In genomic region chr9:15333376-15333881, GRCh38 we compare ENCODE assay signal across 1 cellular context.
TF ChIP-seq lines count a peak whose summit lies in the region.

No MANE protein-coding gene starts in this region.

TF ChIP-seq in HepG2, 621 proteins besides CTCF, POLR2A, EP300 and RAD21 (continued from another document and continues in another):
- TF ChIP-seq, protein P1, sequence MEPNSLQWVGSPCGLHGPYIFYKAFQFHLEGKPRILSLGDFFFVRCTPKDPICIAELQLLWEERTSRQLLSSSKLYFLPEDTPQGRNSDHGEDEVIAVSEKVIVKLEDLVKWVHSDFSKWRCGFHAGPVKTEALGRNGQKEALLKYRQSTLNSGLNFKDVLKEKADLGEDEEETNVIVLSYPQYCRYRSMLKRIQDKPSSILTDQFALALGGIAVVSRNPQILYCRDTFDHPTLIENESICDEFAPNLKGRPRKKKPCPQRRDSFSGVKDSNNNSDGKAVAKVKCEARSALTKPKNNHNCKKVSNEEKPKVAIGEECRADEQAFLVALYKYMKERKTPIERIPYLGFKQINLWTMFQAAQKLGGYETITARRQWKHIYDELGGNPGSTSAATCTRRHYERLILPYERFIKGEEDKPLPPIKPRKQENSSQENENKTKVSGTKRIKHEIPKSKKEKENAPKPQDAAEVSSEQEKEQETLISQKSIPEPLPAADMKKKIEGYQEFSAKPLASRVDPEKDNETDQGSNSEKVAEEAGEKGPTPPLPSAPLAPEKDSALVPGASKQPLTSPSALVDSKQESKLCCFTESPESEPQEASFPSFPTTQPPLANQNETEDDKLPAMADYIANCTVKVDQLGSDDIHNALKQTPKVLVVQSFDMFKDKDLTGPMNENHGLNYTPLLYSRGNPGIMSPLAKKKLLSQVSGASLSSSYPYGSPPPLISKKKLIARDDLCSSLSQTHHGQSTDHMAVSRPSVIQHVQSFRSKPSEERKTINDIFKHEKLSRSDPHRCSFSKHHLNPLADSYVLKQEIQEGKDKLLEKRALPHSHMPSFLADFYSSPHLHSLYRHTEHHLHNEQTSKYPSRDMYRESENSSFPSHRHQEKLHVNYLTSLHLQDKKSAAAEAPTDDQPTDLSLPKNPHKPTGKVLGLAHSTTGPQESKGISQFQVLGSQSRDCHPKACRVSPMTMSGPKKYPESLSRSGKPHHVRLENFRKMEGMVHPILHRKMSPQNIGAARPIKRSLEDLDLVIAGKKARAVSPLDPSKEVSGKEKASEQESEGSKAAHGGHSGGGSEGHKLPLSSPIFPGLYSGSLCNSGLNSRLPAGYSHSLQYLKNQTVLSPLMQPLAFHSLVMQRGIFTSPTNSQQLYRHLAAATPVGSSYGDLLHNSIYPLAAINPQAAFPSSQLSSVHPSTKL (CRISPR knock-in tag; IDR thresholded peaks at IDR 0.05), result peak; percentile 92
- TF ChIP-seq ZNF260 (CRISPR knock-in tag; IDR thresholded peaks at IDR 0.05; ENCODE audit: borderline replicate concordance, low read depth) (no peak), ZNF10 (CRISPR knock-in tag; IDR thresholded peaks at IDR 0.05; ENCODE audit: borderline replicate concordance, low read depth) (no peak), ZNF761 (CRISPR knock-in tag; conservative IDR thresholded peaks at IDR 0.05) (no peak), ZNF34 (CRISPR knock-in tag; IDR thresholded peaks at IDR 0.05; ENCODE audit: borderline replicate concordance) (no peak), RBAK (CRISPR knock-in tag; IDR thresholded peaks at IDR 0.05) (no peak), PBX3 (CRISPR knock-in tag; IDR thresholded peaks at IDR 0.05; ENCODE audit: borderline replicate concordance) (no peak), ZBTB21 (CRISPR knock-in tag; IDR thresholded peaks at IDR 0.05) (no peak), ZSCAN20 (CRISPR knock-in tag; IDR thresholded peaks at IDR 0.05; ENCODE audit: borderline replicate concordance) (no peak), HNF1B (CRISPR knock-in tag; IDR thresholded peaks at IDR 0.05) (peak; percentile 60), ZNF569 (CRISPR knock-in tag; IDR thresholded peaks at IDR 0.05; ENCODE audit: borderline replicate concordance) (no peak), ZBTB49 (CRISPR knock-in tag; IDR thresholded peaks at IDR 0.05; ENCODE audit: borderline replicate concordance) (no peak), TRAFD1 (CRISPR knock-in tag; IDR thresholded peaks at IDR 0.05; ENCODE audit: borderline replicate concordance) (no peak), ZNF652 (CRISPR knock-in tag; IDR thresholded peaks at IDR 0.05; ENCODE audit: borderline replicate concordance, low read depth) (0 out of 2 replicates have a peak, but pooled peaks have one; percentile 14), GATAD2A (CRISPR knock-in tag; IDR thresholded peaks at IDR 0.05) (peak; percentile 90), MLXIP (CRISPR knock-in tag; IDR thresholded peaks at IDR 0.05; ENCODE audit: borderline replicate concordance) (no peak), NFE2L2 (IDR thresholded peaks at IDR 0.05; ENCODE audit: low read length) (no peak), ZNF562 (CRISPR knock-in tag; IDR thresholded peaks at IDR 0.05; ENCODE audit: borderline replicate concordance) (no peak), GATA4 (IDR thresholded peaks at IDR 0.05; ENCODE audit: borderline replicate concordance, low read depth) (peak; percentile 49; the same call in 1 of the 2 replicates), ZNF772 (CRISPR knock-in tag; IDR thresholded peaks at IDR 0.05) (no peak), SRSF1 (optimal IDR thresholded peaks at IDR 0.05; ENCODE audit: low read depth, low read length) (no peak), RAD51 (IDR thresholded peaks at IDR 0.05; ENCODE audit: borderline replicate concordance) (no peak), ZSCAN21 (CRISPR knock-in tag; IDR thresholded peaks at IDR 0.05; ENCODE audit: borderline replicate concordance) (no peak), ZNF337 (CRISPR knock-in tag; IDR thresholded peaks at IDR 0.05; ENCODE audit: borderline replicate concordance, low read depth) (no peak), TOE1 (CRISPR knock-in tag; IDR thresholded peaks at IDR 0.05) (no peak), TEAD2 (CRISPR knock-in tag; IDR thresholded peaks at IDR 0.05) (no peak), HNRNPUL1 (IDR thresholded peaks at IDR 0.05; ENCODE audit: low read depth, low read length) (0 out of 2 replicates have a peak, but pooled peaks have one; percentile 57), SOX13 (IDR thresholded peaks at IDR 0.05) (no peak; the same call in 1 of the 2 replicates), SOX13 (CRISPR knock-in tag; conservative IDR thresholded peaks at IDR 0.05 in 1 of 2, IDR thresholded peaks at IDR 0.05 in 1 of 2) (peak in 1 of 2 experiments; percentile 87; a peak in 2 of 4 replicates), NCOR1 (IDR thresholded peaks at IDR 0.05; ENCODE audit: borderline replicate concordance, low read length) (peak; percentile 31; the same call in 1 of the 2 replicates)
- TF ChIP-seq, protein P2, sequence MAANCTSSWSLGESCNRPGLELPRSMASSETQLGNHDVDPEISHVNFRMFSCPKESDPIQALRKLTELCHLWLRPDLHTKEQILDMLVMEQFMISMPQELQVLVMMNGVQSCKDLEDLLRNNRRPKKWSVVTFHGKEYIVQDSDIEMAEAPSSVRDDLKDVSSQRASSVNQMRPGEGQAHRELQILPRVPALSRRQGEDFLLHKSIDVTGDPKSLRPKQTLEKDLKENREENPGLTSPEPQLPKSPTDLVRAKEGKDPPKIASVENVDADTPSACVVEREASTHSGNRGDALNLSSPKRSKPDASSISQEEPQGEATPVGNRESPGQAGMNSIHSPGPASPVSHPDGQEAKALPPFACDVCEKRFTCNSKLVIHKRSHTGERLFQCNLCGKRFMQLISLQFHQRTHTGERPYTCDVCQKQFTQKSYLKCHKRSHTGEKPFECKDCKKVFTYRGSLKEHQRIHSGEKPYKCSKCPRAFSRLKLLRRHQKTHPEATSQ (CRISPR knock-in tag; IDR thresholded peaks at IDR 0.05; ENCODE audit: borderline replicate concordance), result peak; percentile 43; the same call in 1 of the 2 replicates
- TF ChIP-seq, protein P3, sequence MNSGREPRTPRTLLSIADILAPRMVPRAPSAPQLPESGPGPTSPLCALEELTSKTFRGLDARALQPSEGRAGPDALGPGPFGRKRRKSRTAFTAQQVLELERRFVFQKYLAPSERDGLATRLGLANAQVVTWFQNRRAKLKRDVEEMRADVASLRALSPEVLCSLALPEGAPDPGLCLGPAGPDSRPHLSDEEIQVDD (CRISPR knock-in tag; IDR thresholded peaks at IDR 0.05; ENCODE audit: borderline replicate concordance), result no peak
- TF ChIP-seq, protein P4, sequence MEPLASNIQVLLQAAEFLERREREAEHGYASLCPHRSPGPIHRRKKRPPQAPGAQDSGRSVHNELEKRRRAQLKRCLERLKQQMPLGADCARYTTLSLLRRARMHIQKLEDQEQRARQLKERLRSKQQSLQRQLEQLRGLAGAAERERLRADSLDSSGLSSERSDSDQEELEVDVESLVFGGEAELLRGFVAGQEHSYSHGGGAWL (CRISPR knock-in tag; IDR thresholded peaks at IDR 0.05), result no peak
- TF ChIP-seq, protein P5, sequence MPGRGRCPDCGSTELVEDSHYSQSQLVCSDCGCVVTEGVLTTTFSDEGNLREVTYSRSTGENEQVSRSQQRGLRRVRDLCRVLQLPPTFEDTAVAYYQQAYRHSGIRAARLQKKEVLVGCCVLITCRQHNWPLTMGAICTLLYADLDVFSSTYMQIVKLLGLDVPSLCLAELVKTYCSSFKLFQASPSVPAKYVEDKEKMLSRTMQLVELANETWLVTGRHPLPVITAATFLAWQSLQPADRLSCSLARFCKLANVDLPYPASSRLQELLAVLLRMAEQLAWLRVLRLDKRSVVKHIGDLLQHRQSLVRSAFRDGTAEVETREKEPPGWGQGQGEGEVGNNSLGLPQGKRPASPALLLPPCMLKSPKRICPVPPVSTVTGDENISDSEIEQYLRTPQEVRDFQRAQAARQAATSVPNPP (CRISPR knock-in tag; IDR thresholded peaks at IDR 0.05), result no peak
- TF ChIP-seq, protein P6, sequence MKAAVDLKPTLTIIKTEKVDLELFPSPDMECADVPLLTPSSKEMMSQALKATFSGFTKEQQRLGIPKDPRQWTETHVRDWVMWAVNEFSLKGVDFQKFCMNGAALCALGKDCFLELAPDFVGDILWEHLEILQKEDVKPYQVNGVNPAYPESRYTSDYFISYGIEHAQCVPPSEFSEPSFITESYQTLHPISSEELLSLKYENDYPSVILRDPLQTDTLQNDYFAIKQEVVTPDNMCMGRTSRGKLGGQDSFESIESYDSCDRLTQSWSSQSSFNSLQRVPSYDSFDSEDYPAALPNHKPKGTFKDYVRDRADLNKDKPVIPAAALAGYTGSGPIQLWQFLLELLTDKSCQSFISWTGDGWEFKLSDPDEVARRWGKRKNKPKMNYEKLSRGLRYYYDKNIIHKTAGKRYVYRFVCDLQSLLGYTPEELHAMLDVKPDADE (CRISPR knock-in tag; IDR thresholded peaks at IDR 0.05), result no peak
- TF ChIP-seq, protein P7, sequence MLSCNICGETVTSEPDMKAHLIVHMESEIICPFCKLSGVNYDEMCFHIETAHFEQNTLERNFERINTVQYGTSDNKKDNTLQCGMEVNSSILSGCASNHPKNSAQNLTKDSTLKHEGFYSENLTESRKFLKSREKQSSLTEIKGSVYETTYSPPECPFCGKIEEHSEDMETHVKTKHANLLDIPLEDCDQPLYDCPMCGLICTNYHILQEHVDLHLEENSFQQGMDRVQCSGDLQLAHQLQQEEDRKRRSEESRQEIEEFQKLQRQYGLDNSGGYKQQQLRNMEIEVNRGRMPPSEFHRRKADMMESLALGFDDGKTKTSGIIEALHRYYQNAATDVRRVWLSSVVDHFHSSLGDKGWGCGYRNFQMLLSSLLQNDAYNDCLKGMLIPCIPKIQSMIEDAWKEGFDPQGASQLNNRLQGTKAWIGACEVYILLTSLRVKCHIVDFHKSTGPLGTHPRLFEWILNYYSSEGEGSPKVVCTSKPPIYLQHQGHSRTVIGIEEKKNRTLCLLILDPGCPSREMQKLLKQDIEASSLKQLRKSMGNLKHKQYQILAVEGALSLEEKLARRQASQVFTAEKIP (CRISPR knock-in tag; IDR thresholded peaks at IDR 0.05; ENCODE audit: borderline replicate concordance), result no peak
